1 cellular context compared by ENCODE assay signal in genomic region chr17:35074711-35075707, GRCh38.
TF ChIP-seq lines count a peak whose summit lies in the region.

No MANE protein-coding gene starts in this region.

TF ChIP-seq in GM12878, 131 proteins besides CTCF, POLR2A, EP300 and RAD21:
- TF ChIP-seq IKZF1 (conservative IDR thresholded peaks at IDR 0.05) (peak; percentile 17; the same call in 1 of the 2 replicates), MTA2 (IDR thresholded peaks at IDR 0.05; ENCODE audit: low read depth) (0 out of 2 replicates have a peak, but pooled peaks have one; percentile 12), ZNF24 (IDR thresholded peaks at IDR 0.05) (0 out of 2 replicates have a peak, but pooled peaks have one; percentile 29), SRF (IDR thresholded peaks at IDR 0.05; ENCODE audit: low read depth in 2 of 2, low read length in 2 of 2) (no peak), IKZF2 (IDR thresholded peaks at IDR 0.05) (peak; percentile 13 to 29; a peak in 2 of 4 replicates)
TF ChIP-seq in GM12878: peak in this region for 4.
